Comparison of ENCODE assay signal across 21 cellular contexts in genomic region chr13:22903925-22904324, GRCh38.
"Had no signal": no experiment of that assay in that cellular context is flagged by ENCODE, and none has a peak within 500 bp of the region (broad histone marks: within the 10 kb centered on the region; RNA-seq: fewer than 3 reads in every experiment).

No MANE protein-coding gene starts in this region.

- H3K36me3 Mint-ChIP-seq: activated naive CD4-positive, alpha-beta T cell treated with anti-CD3 and anti-CD28 coated beads, Interleukin-2, amount 10 ng/mL, durations not matched to agents 7 days and 5 days; activated naive CD8-positive, alpha-beta T cell treated with anti-CD3 and anti-CD28 coated beads for 36 hours; T-cell had no signal

- H3K4me1 Mint-ChIP-seq: activated naive CD4-positive, alpha-beta T cell treated with anti-CD3 and anti-CD28 coated beads, Interleukin-2, amount 10 ng/mL, durations not matched to agents 7 days and 5 days; activated naive CD8-positive, alpha-beta T cell treated with anti-CD3 and anti-CD28 coated beads for 36 hours; activated T-helper 17 cell treated with anti-CD3 and anti-CD28 coated beads, Interleukin-2, amount 50 U/mL, for 72 hours; T-cell had no signal

- H3K27ac ChIP-seq: SK-N-MC had no signal

- H3K9me3 ChIP-seq: MG63 had no signal

- H3K27me3 Mint-ChIP-seq: activated naive CD4-positive, alpha-beta T cell treated with anti-CD3 and anti-CD28 coated beads, Interleukin-2, amount 10 ng/mL, durations not matched to agents 7 days and 5 days had no signal

- H3K27ac Mint-ChIP-seq: activated naive CD4-positive, alpha-beta T cell treated with anti-CD3 and anti-CD28 coated beads, Interleukin-2, amount 10 ng/mL, durations not matched to agents 7 days and 5 days; activated naive CD8-positive, alpha-beta T cell treated with anti-CD3 and anti-CD28 coated beads for 36 hours; activated T-helper 17 cell treated with anti-CD3 and anti-CD28 coated beads, Interleukin-2, amount 50 U/mL, for 72 hours; T-cell; WTC11 had no signal

- ATAC-seq: activated T-cell treated with anti-CD3 and anti-CD28 coated beads, Interleukin-2, amount 50 U/mL, for 4 hours; activated T-helper 17 cell treated with anti-CD3 and anti-CD28 coated beads, Interleukin-2, amount 50 U/mL, for 72 hours; Right ventricle myocardium inferior; T-cell; WTC11 had no signal

- H3K4me3 ChIP-seq: MG63, SK-N-MC had no signal

- DNase-seq: activated CD4-positive, alpha-beta T cell treated with anti-CD3 and anti-CD28 coated beads for 48 hours; activated CD4-positive, alpha-beta T cell treated with anti-CD3 and anti-CD28 coated beads, Interleukin-2, amount 50 U/mL, for 48 hours; activated CD4-positive, CD25-positive, alpha-beta regulatory T cell treated with anti-CD3 and anti-CD28 coated beads, Interleukin-2, amount 50 U/mL, for 72 hours; activated gamma-delta T cell treated with Interleukin-2 at 50 U/mL for 16 hours; activated naive CD4-positive, alpha-beta T cell treated with anti-CD3 and anti-CD28 coated beads, Interleukin-2, amount 10 ng/mL, durations not matched to agents 7 days and 5 days; activated naive CD8-positive, alpha-beta T cell treated with anti-CD3 and anti-CD28 coated beads for 36 hours; activated T-cell treated with anti-CD3 and anti-CD28 coated beads, Interleukin-2, amount 50 U/mL, for 4 hours; cerebellar nuclear complex; MG63; NCI-H1105; NCI-H1436 treated with DMSO at 0.1 percent for 48 hours; NCI-H187; NCI-H2081; NCI-H524; T-cell; T-helper 2 cell; T1000 had no signal

- H3K9me3 Mint-ChIP-seq: activated T-helper 17 cell treated with anti-CD3 and anti-CD28 coated beads, Interleukin-2, amount 50 U/mL, for 72 hours had no signal

- H3K36me3 ChIP-seq: MG63 had no signal

- H3K4me3 Mint-ChIP-seq: activated naive CD4-positive, alpha-beta T cell treated with anti-CD3 and anti-CD28 coated beads, Interleukin-2, amount 10 ng/mL, durations not matched to agents 7 days and 5 days; activated naive CD8-positive, alpha-beta T cell treated with anti-CD3 and anti-CD28 coated beads for 36 hours; activated T-cell treated with anti-CD3 and anti-CD28 coated beads, Interleukin-2, amount 50 U/mL, for 4 hours; activated T-helper 17 cell treated with anti-CD3 and anti-CD28 coated beads, Interleukin-2, amount 50 U/mL, for 72 hours; T-cell; WTC11 had no signal
